In the genomic region with DNA sequence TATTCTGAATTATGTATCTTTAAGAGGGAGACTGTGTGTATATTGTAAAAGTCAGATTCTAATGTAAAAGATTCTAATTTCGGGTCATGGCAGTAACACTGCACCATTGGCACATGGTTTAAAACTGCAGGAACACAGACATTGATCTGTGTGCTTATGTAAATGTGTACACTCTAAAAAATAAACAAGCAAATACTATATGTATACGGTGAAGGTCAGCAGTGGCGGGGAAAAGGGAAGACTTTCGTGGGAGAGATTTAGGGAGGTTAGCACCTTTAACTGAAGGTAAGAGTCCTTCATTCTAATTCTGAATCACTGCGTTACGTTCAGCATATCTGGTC, we compare ENCODE assay signal across 9 cellular contexts.
DNase-seq lines count a peak whose midpoint lies in the region; ATAC-seq and TF ChIP-seq lines count a peak whose summit lies in the region.
"Had no signal": no experiment of that assay in that cellular context is flagged by ENCODE, and none has a peak within 500 bp of the region (broad histone marks: within the 10 kb centered on the region; RNA-seq: fewer than 3 reads in every experiment).

No MANE protein-coding gene starts in this region.

- H3K4me1 ChIP-seq in MM.1S (ENCODE audit: low read length) (peaks cover 4% of the 10 kb centered on the region; the same call in 1 of the 2 replicates), breast epithelium (no peaks in the 10 kb centered on the region), muscle layer of colon (ENCODE audit: insufficient read depth, low read length) (peaks cover 5% of the 10 kb centered on the region), tibial nerve (peaks cover 0 to 11% (median 9%) of the 10 kb centered on the region in 4 donors)

- CTCF ChIA-PET in activated CD8-positive, alpha-beta memory T cell treated with anti-CD3 and anti-CD28 coated beads, Interleukin-2, amount 10 ng/mL, durations not matched to agents 7 days and 5 days (lab: Charles Lee), result interaction anchor here (0.8 kb wide), 1 partner anchor 225 kb away, joined by 3 read pairs; no protein-coding TSS in a partner anchor

- H3K36me3 Mint-ChIP-seq in activated CD8-positive, alpha-beta memory T cell treated with anti-CD3 and anti-CD28 coated beads, Interleukin-2, amount 10 ng/mL, durations not matched to agents 7 days and 5 days, result no peaks in the 10 kb centered on the region

- H3K9me2 ChIP-seq in MM.1S (replicated peaks; ENCODE audit: insufficient read depth, low read length), result no peaks in the 10 kb centered on the region

- H3K4me3 Mint-ChIP-seq in activated CD8-positive, alpha-beta memory T cell treated with anti-CD3 and anti-CD28 coated beads, Interleukin-2, amount 10 ng/mL, durations not matched to agents 7 days and 5 days, result no peak overlapping the region

- no peaks in the 10 kb centered on the region for H3K9me3 Mint-ChIP-seq in activated CD8-positive, alpha-beta memory T cell treated with anti-CD3 and anti-CD28 coated beads, Interleukin-2, amount 10 ng/mL, durations not matched to agents 7 days and 5 days (ENCODE audit: low read depth)

- H3K36me3 ChIP-seq in MM.1S (replicated peaks; ENCODE audit: insufficient read depth, low read length), result no peaks in the 10 kb centered on the region
- H3K36me3 ChIP-seq in breast epithelium, result no peaks in the 10 kb centered on the region
- H3K36me3 ChIP-seq in muscle layer of colon (ENCODE audit: insufficient read depth, low read length), result no peaks in the 10 kb centered on the region
- H3K36me3 ChIP-seq in tibial nerve, result no peaks in the 10 kb centered on the region

- no peaks in the 10 kb centered on the region for H3K27me3 ChIP-seq in MM.1S (replicated peaks; ENCODE audit: insufficient read depth, low read length)
- H3K27me3 ChIP-seq in breast epithelium, result no peaks in the 10 kb centered on the region
- H3K27me3 ChIP-seq in muscle layer of colon (ENCODE audit: control insufficient read depth in 1 of 2, insufficient read depth in 2 of 2, low read length in 2 of 2), result no peaks in the 10 kb centered on the region
- no peaks in the 10 kb centered on the region for H3K27me3 ChIP-seq in tibial nerve

- TF ChIP-seq POLR2A in breast epithelium (IDR thresholded peaks at IDR 0.05) (no peak), tibial nerve (IDR thresholded peaks at IDR 0.05) (no peak)

- H3K27ac ChIP-seq in MM.1S (ENCODE audit: low read length) (no peak overlapping the region), breast epithelium (peak overlapping the region; percentile 78 to 79), muscle layer of colon (ENCODE audit: low read depth, low read length) (peak overlapping the region; percentile 42), tibial nerve (peak overlapping the region in 3 of 4 donors; percentile 66 to 85 (median 73))

- no peak for TF ChIP-seq EP300 in tibial nerve (IDR thresholded peaks at IDR 0.05)

- DNase-seq in MM.1S (no peak), breast epithelium (ENCODE audit: low spot score in 2 of 2) (no peak), tibial nerve (ENCODE audit: low spot score in 2 of 2) (no peak), NK-92 (lab: John Stamatoyannopoulos, UW; ENCODE audit: unreplicated experiment) (no peak), GM19238 (ENCODE audit: insufficient read length, low spot score) (no peak)
- DNase-seq in activated CD8-positive, alpha-beta memory T cell treated with anti-CD3 and anti-CD28 coated beads, Interleukin-2, amount 10 ng/mL, durations not matched to agents 7 days and 5 days, result no peak
- DNase-seq: DMS79 treated with DMSO at 0.1 percent for 48 hours, NCI-H526 treated with DMSO at 0.1 percent for 48 hours had no signal

- intact Hi-C loops in breast epithelium (cut with DNase I; ENCODE audit: low total_unique reads), result loop anchor here (5.0 to 10.0 kb wide), 2 partner anchors 137 to 1124 kb away; no protein-coding TSS in a partner anchor

- 70 to 72% methylated on average over 6 of the region's 6 CpGs for WGBS in tibial nerve, 2 donors

- H3K4me2 ChIP-seq in MM.1S (ENCODE audit: low read depth, low read length), result peak overlapping the region; percentile 65; the same call in 1 of the 2 replicates

- H2AFZ ChIP-seq in MM.1S (ENCODE audit: low read length), result peak overlapping the region; percentile 56

- H3K9me3 ChIP-seq in MM.1S (replicated peaks; ENCODE audit: insufficient read depth, low read length), result no peaks in the 10 kb centered on the region
- H3K9me3 ChIP-seq in breast epithelium, result no peaks in the 10 kb centered on the region
- no peaks in the 10 kb centered on the region for H3K9me3 ChIP-seq in muscle layer of colon (ENCODE audit: low read length)
- no peaks in the 10 kb centered on the region for H3K9me3 ChIP-seq in tibial nerve

- H3K27me3 Mint-ChIP-seq in activated CD8-positive, alpha-beta memory T cell treated with anti-CD3 and anti-CD28 coated beads, Interleukin-2, amount 10 ng/mL, durations not matched to agents 7 days and 5 days, result no peaks in the 10 kb centered on the region

- no peak for ATAC-seq in activated CD8-positive, alpha-beta memory T cell treated with anti-CD3 and anti-CD28 coated beads, Interleukin-2, amount 10 ng/mL, durations not matched to agents 7 days and 5 days

- no peaks in the 10 kb centered on the region for H3K79me2 ChIP-seq in MM.1S (ENCODE audit: low read length)

- peaks cover 17% of the 10 kb centered on the region for H3K4me1 Mint-ChIP-seq in activated CD8-positive, alpha-beta memory T cell treated with anti-CD3 and anti-CD28 coated beads, Interleukin-2, amount 10 ng/mL, durations not matched to agents 7 days and 5 days

- no peaks in the 10 kb centered on the region for H4K20me1 ChIP-seq in MM.1S (ENCODE audit: insufficient read depth, low read length)

- H3K9ac ChIP-seq in MM.1S (ENCODE audit: low read length) (no peak overlapping the region), muscle layer of colon (ENCODE audit: low read length) (no peak overlapping the region)

- H3K4me3 ChIP-seq in MM.1S (ENCODE audit: low read length) (no peak overlapping the region), breast epithelium (no peak overlapping the region), muscle layer of colon (ENCODE audit: low read depth in 1 of 2, low read length in 2 of 2) (no peak overlapping the region), tibial nerve (no peak overlapping the region)

- TF ChIP-seq CTCF in MM.1S (IDR thresholded peaks at IDR 0.05; ENCODE audit: low read length) (no peak), breast epithelium (IDR thresholded peaks at IDR 0.05) (no peak), tibial nerve (IDR thresholded peaks at IDR 0.05) (no peak)

- no peak overlapping the region for H3K27ac Mint-ChIP-seq in activated CD8-positive, alpha-beta memory T cell treated with anti-CD3 and anti-CD28 coated beads, Interleukin-2, amount 10 ng/mL, durations not matched to agents 7 days and 5 days

- no peaks in the 10 kb centered on the region for H3F3A ChIP-seq in MM.1S (ENCODE audit: insufficient read depth, low read length)
